In the genomic region with DNA sequence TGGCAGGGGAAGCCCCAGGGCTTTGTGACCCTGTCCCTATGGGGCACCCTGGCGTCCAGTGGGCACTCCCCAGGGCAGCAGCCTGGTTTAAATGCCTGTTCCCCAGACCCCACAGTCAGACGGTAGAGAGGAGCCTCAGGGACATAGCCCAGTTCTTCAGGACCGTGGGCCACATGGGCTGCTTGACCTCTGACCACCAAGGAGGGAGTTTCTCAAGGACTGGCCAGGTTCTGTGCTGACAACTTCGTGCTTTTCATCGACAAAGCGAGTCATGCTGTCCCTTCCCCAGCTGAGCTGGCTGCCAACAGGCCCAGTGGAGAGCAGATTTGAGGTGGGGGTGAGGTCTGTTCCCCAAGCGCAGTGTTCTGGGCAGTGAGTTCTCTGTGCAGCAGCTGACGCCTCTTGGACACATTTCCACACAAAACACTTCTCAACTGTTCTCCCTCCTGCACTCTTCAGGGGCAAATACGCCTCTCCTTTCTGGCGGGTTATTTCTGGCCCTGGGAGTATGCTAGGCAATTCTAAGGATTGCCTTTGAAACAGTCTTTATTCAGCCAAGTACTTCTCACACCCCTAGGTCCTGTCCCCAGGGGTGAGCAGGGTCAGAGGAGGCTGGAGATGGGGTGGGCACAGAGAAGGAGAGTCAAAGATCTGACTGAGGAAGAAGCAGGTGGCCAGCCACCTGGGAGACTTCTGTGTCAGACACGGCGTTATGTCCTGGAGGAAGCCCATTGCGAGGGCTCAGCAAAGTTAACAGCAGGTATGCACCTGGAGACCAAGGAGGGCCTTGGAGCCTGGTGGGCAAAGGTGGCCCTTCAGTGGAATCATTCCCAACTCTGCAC, we compare ENCODE assay signal across 15 cellular contexts. TPM values are rescaled to one million over a fixed set of nuclear protein-coding genes. Genes with fewer than 3 reads are reported as not detected.
DNase-seq lines count a peak whose midpoint lies in the region; ATAC-seq and TF ChIP-seq lines count a peak whose summit lies in the region.
"Had no signal": no experiment of that assay in that cellular context is flagged by ENCODE, and none has a peak within 500 bp of the region (broad histone marks: within the 10 kb centered on the region; RNA-seq: fewer than 3 reads in every experiment).

No MANE protein-coding gene starts in this region.

- peaks cover 0 to 4% (median 2%) of the 10 kb centered on the region in 4 donors for H3K4me1 ChIP-seq in esophagus muscularis mucosa
- peaks cover 29 to 57% of the 10 kb centered on the region in 2 donors for H3K4me1 ChIP-seq in thoracic aorta (ENCODE audit: control insufficient read depth in 1 of 2, low read depth in 2 of 2)

- TF ChIP-seq EP300 in esophagus muscularis mucosa (IDR thresholded peaks at IDR 0.05) = no peak

- no peaks in the 10 kb centered on the region for H3K9me3 ChIP-seq in esophagus muscularis mucosa
- no peaks in the 10 kb centered on the region for H3K9me3 ChIP-seq in thoracic aorta
- H3K9me3 ChIP-seq: A549, ovary had no signal

- H3K27me3 ChIP-seq in esophagus muscularis mucosa = no peaks in the 10 kb centered on the region
- no peaks in the 10 kb centered on the region for H3K27me3 ChIP-seq in thoracic aorta (replicated peaks; ENCODE audit: insufficient read depth)
- H3K27me3 ChIP-seq: ovary had no signal

- TF ChIP-seq CTCF in esophagus muscularis mucosa (IDR thresholded peaks at IDR 0.05) (no peak), thoracic aorta (IDR thresholded peaks at IDR 0.05) (no peak)

- H3K36me3 ChIP-seq in esophagus muscularis mucosa = peaks cover 16 to 68% (median 57%) of the 10 kb centered on the region in 4 donors
- no peaks in the 10 kb centered on the region for H3K36me3 ChIP-seq in thoracic aorta
- H3K36me3 ChIP-seq: ovary had no signal

- ATAC-seq in thoracic aorta (ENCODE audit: insufficient number of reproducible peaks, low FRiP score, low read depth) = no peak
- ATAC-seq in HG03354 (IDR thresholded peaks at IDR 0.05; ENCODE audit: poor library complexity, severe bottlenecking, unreplicated experiment) = no peak
- ATAC-seq: A549; activated CD8-positive, alpha-beta T cell treated with anti-CD3 and anti-CD28 coated beads for 36 hours; T-cell had no signal

- DNase-seq in activated CD8-positive, alpha-beta memory T cell treated with anti-CD3 and anti-CD28 coated beads for 24 hours = peak; percentile 52
- no peak for DNase-seq in activated CD8-positive, alpha-beta memory T cell treated with anti-CD3 and anti-CD28 coated beads, Interleukin-2, amount 50 U/mL, for 48 hours
- DNase-seq in esophagus muscularis mucosa (ENCODE audit: extremely low spot score) (peak; percentile 82), mesenteric fat pad (ENCODE audit: low spot score) (peak; percentile 86), thoracic aorta (ENCODE audit: low spot score) (no peak), glomerular visceral epithelial cell (ENCODE audit: extremely low spot score) (no peak)
- DNase-seq in activated naive CD4-positive, alpha-beta T cell treated with anti-CD3 and anti-CD28 coated beads, Interleukin-2, amount 50 U/mL, for 16 hours = no peak
- DNase-seq: activated CD8-positive, alpha-beta T cell treated with anti-CD3 and anti-CD28 coated beads for 36 hours; DMS79; NCI-H1694; ovary had no signal

- H3K4me3 ChIP-seq in esophagus muscularis mucosa = no peak overlapping the region
- H3K4me3 ChIP-seq in thoracic aorta = no peak overlapping the region
- H3K4me3 ChIP-seq: A549, ovary had no signal

- no peak for TF ChIP-seq POLR2A in esophagus muscularis mucosa (IDR thresholded peaks at IDR 0.05; ENCODE audit: low read depth)

- intact Hi-C loops in esophagus muscularis mucosa (cut with DNase I) = no loop called here

- 85% methylated on average over 13 of the region's 13 CpGs for WGBS in esophagus muscularis mucosa

- H3K27ac ChIP-seq in esophagus muscularis mucosa (replicated peaks in 1 of 4) (no peak overlapping the region), thoracic aorta (peak overlapping the region; percentile 84 to 86)
- H3K27ac ChIP-seq: A549, epithelial cell of prostate, ovary had no signal

RNA-seq across cellular contexts. Expression of gene CAMK2B, which starts 57.3 kb away (rescaled TPM):
- 1 to 10 TPM in 3 of 4 donors, under 1 TPM in 1; 0.50 to 2.0 (median 1.2) TPM for total RNA-seq in esophagus muscularis mucosa
- total RNA-seq in mesenteric fat pad = 1.2 TPM
- 1 to 10 TPM; 1.5 to 2.8 TPM for total RNA-seq in thoracic aorta

Comparison
In these comparisons a context has a peak if more than half of its experiments do, and no peak if none do; other contexts are left out.
1. DNase-seq: peak in activated CD8-positive, alpha-beta memory T cell treated with anti-CD3 and anti-CD28 coated beads for 24 hours (single experiment), esophagus muscularis mucosa (single experiment) and mesenteric fat pad (single experiment); none in activated CD8-positive, alpha-beta memory T cell treated with anti-CD3 and anti-CD28 coated beads, Interleukin-2, amount 50 U/mL, for 48 hours (single experiment), thoracic aorta (single experiment), activated naive CD4-positive, alpha-beta T cell treated with anti-CD3 and anti-CD28 coated beads, Interleukin-2, amount 50 U/mL, for 16 hours (single experiment) and glomerular visceral epithelial cell (single experiment).
2. H3K27ac ChIP-seq: peak in thoracic aorta (2 of 2); none in esophagus muscularis mucosa (0 of 4).